In genomic region chrX:12949205-12949926, GRCh38 we compare ENCODE assay signal across 1 cellular context.
TF ChIP-seq lines count a peak whose summit lies in the region.

No MANE protein-coding gene starts in this region.

TF ChIP-seq in GM12878, 131 proteins besides CTCF, POLR2A, EP300 and RAD21 (continued from another document and continues in another):
- TF ChIP-seq ZSCAN29 (IDR thresholded peaks at IDR 0.05): no peak
- TF ChIP-seq WRNIP1 (IDR thresholded peaks at IDR 0.05; ENCODE audit: borderline replicate concordance, low read depth, low read length): peak; percentile 45; the same call in 1 of the 2 replicates
- no peak for TF ChIP-seq SP1 (IDR thresholded peaks at IDR 0.05; ENCODE audit: low read depth, low read length)
- no peak for TF ChIP-seq SUZ12 (IDR thresholded peaks at IDR 0.05; ENCODE audit: unreplicated experiment)
- no peak for TF ChIP-seq PKNOX1 (IDR thresholded peaks at IDR 0.05)
- no peak for TF ChIP-seq NFYA (IDR thresholded peaks at IDR 0.05; ENCODE audit: borderline replicate concordance, low read depth, low read length)
- TF ChIP-seq NKRF (conservative IDR thresholded peaks at IDR 0.05): no peak
- TF ChIP-seq ZNF274 (IDR thresholded peaks at IDR 0.05; ENCODE audit: insufficient read depth, insufficient read length): no peak
- TF ChIP-seq NFXL1 (IDR thresholded peaks at IDR 0.05; ENCODE audit: borderline replicate concordance): no peak
- no peak for TF ChIP-seq ASH2L (IDR thresholded peaks at IDR 0.05; ENCODE audit: borderline replicate concordance, low read depth)
- TF ChIP-seq SUPT20H (IDR thresholded peaks at IDR 0.05; ENCODE audit: borderline replicate concordance, control insufficient read depth, low read depth, low read length): no peak
- no peak for TF ChIP-seq EED (IDR thresholded peaks at IDR 0.05; ENCODE audit: low read depth)
- TF ChIP-seq IRF3 (IDR thresholded peaks at IDR 0.05): no peak
- TF ChIP-seq FOXM1 (IDR thresholded peaks at IDR 0.05; ENCODE audit: low read depth, low read length): no peak
- TF ChIP-seq STAT1 (conservative IDR thresholded peaks at IDR 0.05): no peak
- TF ChIP-seq NBN (IDR thresholded peaks at IDR 0.05): no peak
- no peak; the same call in 1 of the 2 replicates for TF ChIP-seq RELB (IDR thresholded peaks at IDR 0.05; ENCODE audit: low read depth)
- TF ChIP-seq GATAD2B (conservative IDR thresholded peaks at IDR 0.05; ENCODE audit: low read depth): no peak
- TF ChIP-seq MYB (IDR thresholded peaks at IDR 0.05; ENCODE audit: borderline replicate concordance, low read depth, low read length): no peak
- TF ChIP-seq CUX1 (IDR thresholded peaks at IDR 0.05; ENCODE audit: insufficient replicate concordance, low read depth, low read length): peak; percentile 50
- peak; percentile 67; the same call in 1 of the 2 replicates for TF ChIP-seq ZNF687 (IDR thresholded peaks at IDR 0.05)
- TF ChIP-seq ZNF622 (IDR thresholded peaks at IDR 0.05): no peak
- TF ChIP-seq POLR2AphosphoS2 (IDR thresholded peaks at IDR 0.05; ENCODE audit: low read depth, low read length): no peak
- TF ChIP-seq POU2F2 (IDR thresholded peaks at IDR 0.05; ENCODE audit: borderline replicate concordance, low read depth, low read length): no peak; the same call in 2 of the 3 replicates
- TF ChIP-seq PRDM15 (CRISPR knock-in tag; IDR thresholded peaks at IDR 0.05): 0 out of 2 replicates have a peak, but pooled peaks have one; percentile 15
- TF ChIP-seq HDGF (IDR thresholded peaks at IDR 0.05): peak; percentile 16; the same call in 1 of the 2 replicates
- no peak for TF ChIP-seq DPF2 (IDR thresholded peaks at IDR 0.05)
- TF ChIP-seq ETV6 (conservative IDR thresholded peaks at IDR 0.05 in 1 of 2, IDR thresholded peaks at IDR 0.05 in 1 of 2; ENCODE audit: borderline replicate concordance in 1 of 2, low read depth in 1 of 2): no peak
- TF ChIP-seq MEF2A (IDR thresholded peaks at IDR 0.05; ENCODE audit: insufficient read depth, low read depth, low read length): no peak
- peak; percentile 7 for TF ChIP-seq MEF2B (IDR thresholded peaks at IDR 0.05; ENCODE audit: partially characterized antibody, poor library complexity, severe bottlenecking)
- no peak for TF ChIP-seq IRF4 (IDR thresholded peaks at IDR 0.05; ENCODE audit: low read depth, low read length)
- TF ChIP-seq MTA2 (IDR thresholded peaks at IDR 0.05; ENCODE audit: low read depth): no peak
- TF ChIP-seq IKZF1 (conservative IDR thresholded peaks at IDR 0.05): no peak
- no peak for TF ChIP-seq RB1 (IDR thresholded peaks at IDR 0.05; ENCODE audit: borderline replicate concordance)
- TF ChIP-seq E2F8 (IDR thresholded peaks at IDR 0.05; ENCODE audit: low read depth, partially characterized antibody): no peak
- peak; percentile 92 for TF ChIP-seq ZNF24 (IDR thresholded peaks at IDR 0.05)
- peak; percentile 40; the same call in 1 of the 2 replicates for TF ChIP-seq MXI1 (IDR thresholded peaks at IDR 0.05; ENCODE audit: low read depth, low read length)
